ENCODE assay signal across 8 cellular contexts in the genomic region with DNA sequence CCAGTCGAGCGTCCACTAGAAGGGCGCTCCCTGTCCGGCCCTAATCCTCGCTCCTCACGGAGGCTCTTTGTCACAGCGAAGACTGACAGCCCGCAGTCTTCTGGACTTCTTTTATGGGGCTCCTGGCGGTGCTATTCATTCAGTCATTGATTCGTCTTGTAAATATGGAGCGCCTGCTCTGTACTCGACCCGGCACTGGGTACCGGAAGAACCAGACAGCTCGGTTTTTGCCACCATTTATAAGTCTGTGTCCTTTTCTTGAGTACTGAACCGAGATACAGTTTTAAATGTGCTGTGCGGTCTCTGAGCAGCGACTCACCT. TPM values are rescaled to one million over a fixed set of nuclear protein-coding genes. Genes with fewer than 3 reads are reported as not detected.
DNase-seq lines count a peak whose midpoint lies in the region; ATAC-seq and TF ChIP-seq lines count a peak whose summit lies in the region.

No MANE protein-coding gene starts in this region.

- peak overlapping the region; percentile 67; the same call in 1 of the 2 replicates for H3K18ac ChIP-seq in IMR-90 (ENCODE audit: low read depth, low read length)

- H3K56ac ChIP-seq in IMR-90 (ENCODE audit: extremely low read depth, insufficient read depth, low read length), result peak overlapping the region; percentile 43; the same call in 1 of the 2 replicates

- peak overlapping the region; percentile 86 for H3K9ac ChIP-seq in IMR-90 (ENCODE audit: low read depth, low read length)

- H3K9me3 Mint-ChIP-seq in CD8-positive, alpha-beta T cell, result no peaks in the 10 kb centered on the region
- H3K9me3 Mint-ChIP-seq in activated CD8-positive, alpha-beta T cell treated with anti-CD3 and anti-CD28 coated beads, Interleukin-2, amount 10 ng/mL, durations not matched to agents 7 days and 5 days (ENCODE audit: insufficient read depth), result peaks cover 10% of the 10 kb centered on the region

- CTCF ChIA-PET in CD8-positive, alpha-beta T cell (lab: Charles Lee), result interaction anchor here (2.1 kb wide), 1 partner anchor 8 kb away, joined by 16 read pairs; no protein-coding TSS in a partner anchor
- CTCF ChIA-PET in IMR-90 (lab: Yijun Ruan, JAX), result interaction anchor here (1.8 kb wide), 1 partner anchor 15 kb away, joined by 4 read pairs; no protein-coding TSS in a partner anchor
- CTCF ChIA-PET in activated CD8-positive, alpha-beta T cell treated with anti-CD3 and anti-CD28 coated beads, Interleukin-2, amount 10 ng/mL, durations not matched to agents 7 days and 5 days (lab: Charles Lee), result interaction anchor here (0.9 to 3.0 kb wide), 7 partner anchors 8 to 548 kb away, joined by 3 to 50 read pairs (median 3); a partner anchor contains a TSS

- no peak for TF ChIP-seq CTCF in CD8-positive, alpha-beta T cell (IDR thresholded peaks at IDR 0.05)
- no peak for TF ChIP-seq CTCF in IMR-90 (conservative IDR thresholded peaks at IDR 0.05; ENCODE audit: low read depth, low read length)

- peak overlapping the region; percentile 74 for H3K27ac ChIP-seq in CD8-positive, alpha-beta T cell (ENCODE audit: low read depth, low read length)
- peak overlapping the region; percentile 82 for H3K27ac ChIP-seq in IMR-90 (ENCODE audit: insufficient read depth, low read length)

- H4K91ac ChIP-seq in IMR-90 (ENCODE audit: insufficient read depth, low read depth, low read length), result peak overlapping the region; percentile 69

- peak overlapping the region; percentile 99 for H3K27ac Mint-ChIP-seq in CD8-positive, alpha-beta T cell
- H3K27ac Mint-ChIP-seq in activated CD8-positive, alpha-beta T cell treated with anti-CD3 and anti-CD28 coated beads, Interleukin-2, amount 10 ng/mL, durations not matched to agents 7 days and 5 days, result peak overlapping the region; percentile 98

- H3K4me1 Mint-ChIP-seq in CD8-positive, alpha-beta T cell (ENCODE audit: low read depth), result peaks cover 43% of the 10 kb centered on the region
- H3K4me1 Mint-ChIP-seq in activated CD8-positive, alpha-beta T cell treated with anti-CD3 and anti-CD28 coated beads, Interleukin-2, amount 10 ng/mL, durations not matched to agents 7 days and 5 days (ENCODE audit: low read depth), result peaks cover 44% of the 10 kb centered on the region

- peak overlapping the region; percentile 96 for H2AFZ ChIP-seq in IMR-90 (replicated peaks; ENCODE audit: low read length, poor library complexity)

- peaks cover 15 to 38% of the 10 kb centered on the region in 2 experiments for H3K79me1 ChIP-seq in IMR-90 (ENCODE audit: low read depth in 1 of 2, low read length in 2 of 2)

- H3K14ac ChIP-seq in IMR-90 (replicated peaks; ENCODE audit: low read depth, low read length), result peak overlapping the region; percentile 74

- H4K5ac ChIP-seq in IMR-90 (ENCODE audit: low read depth, low read length), result peak overlapping the region; percentile 14

- H3K9me1 ChIP-seq in IMR-90 (ENCODE audit: insufficient read depth, low read length), result peaks cover 3% of the 10 kb centered on the region

- no peak overlapping the region for H2BK120ac ChIP-seq in IMR-90 (ENCODE audit: low read depth, low read length)

- H3K27me3 ChIP-seq in CD8-positive, alpha-beta T cell (ENCODE audit: insufficient read depth, low read length), result no peaks in the 10 kb centered on the region
- H3K27me3 ChIP-seq in IMR-90 (ENCODE audit: control insufficient read depth, insufficient read depth, low read length), result no peaks in the 10 kb centered on the region

- peak overlapping the region; percentile 72 for H3K4me3 ChIP-seq in CD8-positive, alpha-beta T cell (ENCODE audit: low read depth, low read length)
- H3K4me3 ChIP-seq in IMR-90 (ENCODE audit: insufficient read depth, low read depth, low read length) (peak overlapping the region; percentile 76), iPS-11a (ENCODE audit: low read depth, low read length) (peak overlapping the region; percentile 66)

- TF ChIP-seq RAD21 in IMR-90 (IDR thresholded peaks at IDR 0.05; ENCODE audit: low read length), result no peak

- intact Hi-C loops in CD8-positive, alpha-beta T cell (cut with DNase I, micrococcal nuclease), result loop anchor here (1.0 to 10.0 kb wide), 17 partner anchors 9 to 1534 kb away; a partner anchor contains a TSS
- intact Hi-C loops in IMR-90 (cut with micrococcal nuclease), result no loop called here

- H4K8ac ChIP-seq in IMR-90 (ENCODE audit: low read depth in 2 of 2, low read length in 2 of 2), result peak overlapping the region; percentile 79 to 84

- H2AK5ac ChIP-seq in IMR-90 (ENCODE audit: low read depth, low read length), result no peak overlapping the region; the same call in none of the 2 replicates

- 3% methylated on average over 12 of the region's 18 CpGs; no CpG with 5 or more reads in 1 of the 2 experiments for whole genome bisulfite sequencing in IMR-90 (ENCODE audit: extremely low coverage in 2 of 2, insufficient read length in 1 of 2), 2 experiments

- POLR2A ChIA-PET in CD8-positive, alpha-beta T cell (lab: Charles Lee), result interaction anchor here (1.0 to 3.1 kb wide), 5 partner anchors 8 to 460 kb away, joined by 3 to 16 read pairs (median 5); a partner anchor contains a TSS
- POLR2A ChIA-PET in IMR-90 (lab: Charles Lee; ENCODE audit: unreplicated experiment), result interaction anchor here (0.5 to 0.8 kb wide), 9 partner anchors 16 to 473 kb away, joined by 3 to 6 read pairs (median 3); a partner anchor contains a TSS
- POLR2A ChIA-PET in activated CD8-positive, alpha-beta T cell treated with anti-CD3 and anti-CD28 coated beads, Interleukin-2, amount 10 ng/mL, durations not matched to agents 7 days and 5 days (lab: Charles Lee), result interaction anchor here (0.6 to 2.8 kb wide), 8 partner anchors 9 to 548 kb away, joined by 3 to 25 read pairs (median 4); a partner anchor contains a TSS

- peaks cover 15% of the 10 kb centered on the region for H3K4me1 ChIP-seq in CD8-positive, alpha-beta T cell (ENCODE audit: insufficient read depth, low read length)
- H3K4me1 ChIP-seq in IMR-90 (ENCODE audit: control insufficient read depth, insufficient read depth, low read length), result peaks cover 4% of the 10 kb centered on the region

- 0 out of 2 replicates have a peak, but pooled peaks have one; percentile 65 for TF ChIP-seq POLR2A in IMR-90 (IDR thresholded peaks at IDR 0.05; ENCODE audit: low read depth, low read length)

- no peaks in the 10 kb centered on the region for H3K9me3 ChIP-seq in CD8-positive, alpha-beta T cell (ENCODE audit: low read length)
- no peaks in the 10 kb centered on the region for H3K9me3 ChIP-seq in IMR-90 (ENCODE audit: control insufficient read depth, insufficient read depth, low read length)

- H3K4ac ChIP-seq in IMR-90 (ENCODE audit: low read depth, low read length), result peak overlapping the region; percentile 71

- H4K20me1 ChIP-seq in IMR-90 (ENCODE audit: insufficient read depth, low read length), result no peaks in the 10 kb centered on the region

- no peak overlapping the region for H2BK20ac ChIP-seq in IMR-90 (ENCODE audit: low read depth, low read length)

- H3K4me3 Mint-ChIP-seq in CD8-positive, alpha-beta T cell, result peak overlapping the region; percentile 95
- H3K4me3 Mint-ChIP-seq in activated CD8-positive, alpha-beta T cell treated with anti-CD3 and anti-CD28 coated beads, Interleukin-2, amount 10 ng/mL, durations not matched to agents 7 days and 5 days, result peak overlapping the region; percentile 95

- H2BK15ac ChIP-seq in IMR-90 (ENCODE audit: low read depth, low read length), result no peak overlapping the region

- H2BK5ac ChIP-seq in IMR-90 (ENCODE audit: low read depth, low read length, poor library complexity, severe bottlenecking), result peak overlapping the region; percentile 65

- H3K27me3 Mint-ChIP-seq in CD8-positive, alpha-beta T cell (ENCODE audit: low read depth), result no peaks in the 10 kb centered on the region
- H3K27me3 Mint-ChIP-seq in activated CD8-positive, alpha-beta T cell treated with anti-CD3 and anti-CD28 coated beads, Interleukin-2, amount 10 ng/mL, durations not matched to agents 7 days and 5 days (ENCODE audit: low read depth), result no peaks in the 10 kb centered on the region

- peak overlapping the region; percentile 99 for H3K4me2 ChIP-seq in IMR-90 (ENCODE audit: low read depth, low read length)

- no TSS peak for BruUV-seq in IMR-90 (replicated peaks; lab: Mats Ljungman, UMichigan)

- DNase-seq in CD8-positive, alpha-beta T cell, result peak in 1 of 7 experiments; percentile 71
- DNase-seq in IMR-90, result no peak
- DNase-seq in activated CD8-positive, alpha-beta T cell treated with anti-CD3 and anti-CD28 coated beads, Interleukin-2, amount 10 ng/mL, durations not matched to agents 7 days and 5 days, result no peak
- no peak for DNase-seq in stimulated activated naive CD8-positive, alpha-beta T cell treated with anti-CD3 and anti-CD28 coated beads, Interleukin-15, Interleukin-2, amounts not matched to agents 100 U/mL and 50 U/mL, for 24 hours
- no peak for DNase-seq in stimulated activated CD4-positive, alpha-beta T cell treated with anti-CD3 and anti-CD28 coated beads, Interleukin-1b, Interleukin-23, amount 100 ng/mL, for 48 hours
- DNase-seq in OCI-M1 (lab: John Stamatoyannopoulos, UW), result no peak

- H3K36me3 ChIP-seq in CD8-positive, alpha-beta T cell (ENCODE audit: insufficient read depth, low read length), result no peaks in the 10 kb centered on the region
- no peaks in the 10 kb centered on the region for H3K36me3 ChIP-seq in IMR-90 (ENCODE audit: control insufficient read depth, insufficient read depth, low read length)

- peaks cover 20% of the 10 kb centered on the region for H3K36me3 Mint-ChIP-seq in CD8-positive, alpha-beta T cell
- H3K36me3 Mint-ChIP-seq in activated CD8-positive, alpha-beta T cell treated with anti-CD3 and anti-CD28 coated beads, Interleukin-2, amount 10 ng/mL, durations not matched to agents 7 days and 5 days (ENCODE audit: low read depth), result peaks cover 33% of the 10 kb centered on the region

- in situ Hi-C loops in IMR-90 (cut with MboI; ENCODE audit: low sequenced_read_pairs), result no loop called here

- peak overlapping the region; percentile 39 for H3K23ac ChIP-seq in IMR-90 (ENCODE audit: low read depth, low read length)

- dilution Hi-C loops in IMR-90 (cut with HindIII; ENCODE audit: low sequenced_read_pairs, unreplicated experiment), result no loop called here

- ATAC-seq in CD8-positive, alpha-beta T cell, result peak; percentile 52
- ATAC-seq in GM19395 (IDR thresholded peaks at IDR 0.05; ENCODE audit: unreplicated experiment), result peak; percentile 38
- ATAC-seq in IMR-90 (ENCODE audit: low read depth), result no peak; the same call in 1 of the 2 replicates
- peak; percentile 47 for ATAC-seq in activated CD8-positive, alpha-beta T cell treated with anti-CD3 and anti-CD28 coated beads, Interleukin-2, amount 10 ng/mL, durations not matched to agents 7 days and 5 days
- peak; percentile 30 for ATAC-seq in stimulated activated naive CD8-positive, alpha-beta T cell treated with anti-CD3 and anti-CD28 coated beads, Interleukin-15, Interleukin-2, amounts not matched to agents 100 U/mL and 50 U/mL, for 24 hours

- H2AK9ac ChIP-seq in IMR-90 (replicated peaks; ENCODE audit: low read depth, low read length, poor library complexity), result peak overlapping the region; percentile 84

RNA-seq across cellular contexts. Expression of a gene that starts 0.6 kb away (rescaled TPM):
- total RNA-seq in CD8-positive, alpha-beta T cell, result 10 to 100 TPM; 16.6 to 17.8 TPM
- 3.9 and 5.0 TPM in 2 replicates for total RNA-seq in IMR-90 (2012; rRNA removed)
- 6.1 and 7.8 TPM in 2 replicates for polyA plus RNA-seq in IMR-90 (2012; rRNA removed)
- 2.2 and 9.5 TPM in 2 replicates for polyA plus RNA-seq in IMR-90 (2012; cell fraction: cytosol; rRNA removed)
- 6.2 and 11.8 TPM in 2 replicates for polyA plus RNA-seq in IMR-90 (2012; cell fraction: nucleus; rRNA removed; ENCODE audit: low replicate concordance)
- total RNA-seq in activated CD8-positive, alpha-beta T cell treated with anti-CD3 and anti-CD28 coated beads, Interleukin-2, amount 10 ng/mL, durations not matched to agents 7 days and 5 days, result 10 to 100 TPM; 14.9 to 18.6 TPM

RNA-seq across cellular contexts. Expression of a gene that starts 0.7 kb away (rescaled TPM):
- 1 to 10 TPM; 2.6 to 3.0 TPM for total RNA-seq in CD8-positive, alpha-beta T cell
- total RNA-seq in IMR-90 (2012; rRNA removed), result 3.8 and 5.0 TPM in 2 replicates
- 2.8 and 3.1 TPM in 2 replicates for polyA plus RNA-seq in IMR-90 (2012; rRNA removed)
- 1.5 and 2.3 TPM in 2 replicates for polyA plus RNA-seq in IMR-90 (2012; cell fraction: cytosol; rRNA removed)
- 0.87 and 2.4 TPM in 2 replicates for polyA plus RNA-seq in IMR-90 (2012; cell fraction: nucleus; rRNA removed; ENCODE audit: low replicate concordance)
- 10 to 100 TPM; 12.7 to 13.6 TPM for total RNA-seq in activated CD8-positive, alpha-beta T cell treated with anti-CD3 and anti-CD28 coated beads, Interleukin-2, amount 10 ng/mL, durations not matched to agents 7 days and 5 days
